ENCODE assay signal across 25 cellular contexts in the genomic region with DNA sequence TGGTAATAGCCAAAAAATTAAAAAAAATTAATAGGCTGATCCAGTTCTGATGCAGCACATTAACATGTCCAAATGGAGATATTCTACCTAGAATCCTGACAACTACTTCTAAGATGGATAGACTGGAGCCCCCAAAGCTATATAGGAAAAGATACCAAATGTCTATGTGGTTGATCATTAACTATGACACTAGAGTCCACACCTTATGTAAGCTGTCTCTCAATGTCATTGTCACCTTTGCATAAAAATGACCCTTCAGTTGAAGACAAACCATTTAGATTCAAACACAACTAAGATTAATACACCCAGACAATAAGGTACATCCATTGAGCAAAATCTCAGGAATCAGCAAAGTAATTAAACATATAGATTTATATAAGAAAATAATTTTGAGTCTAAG.
"Had no signal": no experiment of that assay in that cellular context is flagged by ENCODE, and none has a peak within 500 bp of the region (broad histone marks: within the 10 kb centered on the region; RNA-seq: fewer than 3 reads in every experiment).

No MANE protein-coding gene starts in this region.

- H3K4me2 ChIP-seq: smooth muscle cell had no signal

- H3K27me3 ChIP-seq: neutrophil, pancreas, spleen, suprapubic skin, testis, tibial artery, transverse colon, upper lobe of right lung, uterus had no signal

- H3K27ac ChIP-seq: neutrophil, pancreas, psoas muscle, spleen, suprapubic skin, testis, tibial artery, transverse colon, upper lobe of right lung, uterus had no signal

- H3K4me1 ChIP-seq: pancreas, psoas muscle, spleen, suprapubic skin, testis, tibial artery, transverse colon, upper lobe of right lung, uterus had no signal

- H3K36me3 ChIP-seq: neutrophil, pancreas, spleen, suprapubic skin, tibial artery, transverse colon, upper lobe of right lung, uterus had no signal

- H3K4me3 ChIP-seq: pancreas, psoas muscle, skin epidermis, smooth muscle cell, spleen, suprapubic skin, testis, tibial artery, transverse colon, upper lobe of right lung, uterus had no signal

- DNase-seq: naive thymus-derived CD8-positive, alpha-beta T cell; nephron progenitor cell; nucleus accumbens; pancreas; psoas muscle; right cardiac atrium; spleen; stimulated activated CD4-positive, alpha-beta T cell treated with anti-CD3 and anti-CD28 coated beads, Interleukin-12 subunit alpha, Interleukin-12 subunit beta, amount 100 ng/mL, for 4 hours; stimulated activated CD4-positive, alpha-beta T cell treated with anti-CD3 and anti-CD28 coated beads, Interleukin-1b, Interleukin-23, amount 100 ng/mL, for 48 hours; stimulated activated CD4-positive, alpha-beta T cell treated with anti-CD3 and anti-CD28 coated beads, Interleukin-4, amount 100 ng/mL, for 1 hour; stimulated activated CD4-positive, alpha-beta T cell treated with anti-CD3 and anti-CD28 coated beads, Interleukin-4, amount 100 ng/mL, for 4 hours; stimulated activated CD8-positive, alpha-beta memory T cell treated with anti-CD3 and anti-CD28 coated beads, Interleukin-4, amount 100 ng/mL, for 48 hours; stimulated activated naive CD4-positive, alpha-beta T cell; stimulated activated naive CD8-positive, alpha-beta T cell treated with anti-CD3 and anti-CD28 coated beads, Interleukin-15, amount 100 ng/mL, for 72 hours; stimulated activated naive CD8-positive, alpha-beta T cell treated with anti-CD3 and anti-CD28 coated beads, Interleukin-15, Interleukin-2, amounts not matched to agents 100 U/mL and 50 U/mL, for 24 hours; substantia nigra; testis; tibial artery; transverse colon; upper lobe of right lung; uterus had no signal
